In the genomic region with DNA sequence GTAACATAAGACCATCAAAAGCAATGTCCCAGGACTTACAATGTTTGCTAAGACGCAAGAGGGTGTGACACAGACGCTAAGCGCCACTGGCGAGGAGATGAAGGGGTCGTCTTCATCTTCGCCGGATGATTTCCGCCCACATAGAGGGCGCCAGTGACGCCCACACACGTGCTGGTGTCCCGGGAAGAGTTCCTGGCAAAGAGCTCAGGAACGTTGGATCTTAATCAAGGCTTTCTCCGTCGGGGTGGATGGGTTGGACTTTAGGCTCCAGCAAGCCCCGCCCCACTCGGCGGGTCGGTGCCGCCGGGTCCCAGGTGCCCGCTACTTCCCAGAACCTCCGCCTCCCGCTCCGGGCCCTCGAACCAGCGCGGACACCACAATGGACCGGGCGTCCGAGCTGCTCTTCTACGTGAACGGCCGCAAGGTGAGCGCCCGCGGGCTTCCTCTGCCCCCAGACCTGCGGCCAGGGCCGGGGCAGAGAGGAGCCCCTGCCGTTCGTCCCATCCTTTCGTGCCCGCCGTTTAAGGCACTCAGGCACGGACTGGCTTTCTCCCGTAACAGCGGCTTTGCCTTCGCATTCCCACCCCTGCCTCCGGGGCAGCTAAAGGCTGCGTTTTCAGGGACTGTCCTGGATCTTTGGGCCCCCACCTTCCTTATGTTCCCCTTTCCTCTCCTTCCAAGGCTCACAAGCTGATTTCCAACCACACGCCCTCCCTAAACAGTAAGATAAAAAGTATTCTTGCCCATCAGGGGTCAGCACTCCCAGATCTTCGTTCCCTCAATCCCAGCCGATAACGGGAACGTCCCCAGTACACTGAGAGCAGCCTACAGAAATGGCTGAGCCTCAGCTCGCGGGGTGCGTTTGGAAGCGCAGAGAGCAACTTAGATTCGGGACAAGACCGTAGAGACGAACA, we compare ENCODE assay signal across 7 cellular contexts. TPM values are rescaled to one million over a fixed set of nuclear protein-coding genes. Genes with fewer than 3 reads are reported as not detected.
DNase-seq lines count a peak whose midpoint lies in the region; ATAC-seq and TF ChIP-seq lines count a peak whose summit lies in the region.

Gene AOX1, plus strand, starts transcription at position 285 of the 914 bp plus-strand sequence. Its CDS starts 95 bp downstream, at position 380.

- H3K36me3 ChIP-seq in OCI-LY1 (ENCODE audit: insufficient read depth, low read length) = no peaks in the 10 kb centered on the region
- no peaks in the 10 kb centered on the region for H3K36me3 ChIP-seq in iPS-20b (ENCODE audit: insufficient read depth, low read depth, low read length)

- DNase-seq in MCF 10A (ENCODE audit: unreplicated experiment) (no peak), sciatic nerve (ENCODE audit: low spot score) (peak; percentile 79), NCI-H82 (lab: John Stamatoyannopoulos, UW) (no peak), HuH-7 (ENCODE audit: low spot score) (no peak)

- H3K9ac ChIP-seq in OCI-LY1 (ENCODE audit: low read length) (peak within 1 kb of the TSS; percentile 82), iPS-20b (ENCODE audit: low read depth, low read length) (peak within 1 kb of the TSS; percentile 71; the same call in 1 of the 2 replicates)

- peak within 1 kb of the TSS; percentile 81 for H3K4me2 ChIP-seq in OCI-LY1 (ENCODE audit: low read length)

- TF ChIP-seq CTCF in OCI-LY1 (IDR thresholded peaks at IDR 0.05; ENCODE audit: low read length) (peak; percentile 36), MCF 10A (IDR thresholded peaks at IDR 0.05; ENCODE audit: unreplicated experiment) (no peak)

- no peaks in the 10 kb centered on the region for H3F3A ChIP-seq in OCI-LY1 (ENCODE audit: insufficient read depth, low read length)

- H3K4me1 Mint-ChIP-seq in MCF 10A (ENCODE audit: insufficient read depth, unreplicated experiment) = peaks cover 11% of the 10 kb centered on the region

- H3K27ac Mint-ChIP-seq in MCF 10A (ENCODE audit: low read depth, unreplicated experiment) = no peak within 1 kb of the TSS

- H3K36me3 Mint-ChIP-seq in MCF 10A (ENCODE audit: insufficient read depth, unreplicated experiment) = peaks cover 7% of the 10 kb centered on the region

- no peaks in the 10 kb centered on the region for H3K9me2 ChIP-seq in OCI-LY1 (ENCODE audit: low read depth, low read length)

- no TSS peak for BruUV-seq in MCF 10A (replicated peaks; lab: Mats Ljungman, UMichigan)

- H3K27me3 ChIP-seq in OCI-LY1 (ENCODE audit: insufficient read depth, low read length) (no peaks in the 10 kb centered on the region), iPS-20b (ENCODE audit: insufficient read depth, low read length) (peaks cover 29% of the 10 kb centered on the region)

- H3K4me3 ChIP-seq in OCI-LY1 (ENCODE audit: low read depth, low read length, poor library complexity, severe bottlenecking) = peak within 1 kb of the TSS; percentile 70
- peak within 1 kb of the TSS; percentile 89 for H3K4me3 ChIP-seq in iPS-20b (ENCODE audit: low read length)

- H4K20me1 ChIP-seq in OCI-LY1 (ENCODE audit: insufficient read depth, low read length) = no peaks in the 10 kb centered on the region

- H3K4me3 Mint-ChIP-seq in MCF 10A (ENCODE audit: unreplicated experiment) = no peak within 1 kb of the TSS

- peaks cover 79% of the 10 kb centered on the region for H3K4me1 ChIP-seq in OCI-LY1 (ENCODE audit: insufficient read depth, low read length, severe bottlenecking)
- H3K4me1 ChIP-seq in iPS-20b (ENCODE audit: insufficient read depth, low read length) = 0 out of 2 replicates have a peak, but pooled peaks cover 5% of the 10 kb centered on the region

- intact Hi-C loops in MCF 10A (cut with micrococcal nuclease) = no loop called here
- intact Hi-C loops in sciatic nerve (cut with DNase I) = no loop called here

- ATAC-seq in GM18498 (IDR thresholded peaks at IDR 0.05; ENCODE audit: unreplicated experiment) (peak; percentile 62), sciatic nerve (peak; percentile 94)

- H2AFZ ChIP-seq in OCI-LY1 (ENCODE audit: low read length) = no peak within 1 kb of the TSS

- H3K27me3 Mint-ChIP-seq in MCF 10A (ENCODE audit: insufficient read depth, unreplicated experiment) = no peaks in the 10 kb centered on the region

- CTCF ChIA-PET in MCF 10A (lab: Yijun Ruan, JAX) = interaction anchor here (0.6 to 6.9 kb wide), 3 partner anchors 14 to 644 kb away, joined by 5 to 43 read pairs (median 6); no protein-coding TSS in a partner anchor

- no peaks in the 10 kb centered on the region for H3K9me3 ChIP-seq in OCI-LY1 (ENCODE audit: low read length)
- no peaks in the 10 kb centered on the region for H3K9me3 ChIP-seq in iPS-20b (ENCODE audit: insufficient read depth, low read depth, low read length)

- H3K79me2 ChIP-seq in OCI-LY1 (ENCODE audit: insufficient read depth, low read length) = no peaks in the 10 kb centered on the region

- POLR2A ChIA-PET in MCF 10A (lab: Yijun Ruan, JAX) = interaction anchor here (1.0 kb wide), 1 partner anchor 32 kb away, joined by 4 read pairs; no protein-coding TSS in a partner anchor

- H3K9me3 Mint-ChIP-seq in MCF 10A (ENCODE audit: unreplicated experiment) = no peaks in the 10 kb centered on the region

- H3K27ac ChIP-seq in OCI-LY1 (ENCODE audit: low read depth, low read length, poor library complexity, severe bottlenecking) (peak within 1 kb of the TSS; percentile 84), iPS-20b (ENCODE audit: low read length) (no peak within 1 kb of the TSS)

RNA-seq across cellular contexts. Expression of gene AOX1, which starts in this region (rescaled TPM):
- 54.0 and 76.6 TPM in 2 replicates for total RNA-seq in MCF 10A (2022)
- total RNA-seq in sciatic nerve = 35.1 TPM
